36 cellular contexts compared by ENCODE assay signal in the genomic region with DNA sequence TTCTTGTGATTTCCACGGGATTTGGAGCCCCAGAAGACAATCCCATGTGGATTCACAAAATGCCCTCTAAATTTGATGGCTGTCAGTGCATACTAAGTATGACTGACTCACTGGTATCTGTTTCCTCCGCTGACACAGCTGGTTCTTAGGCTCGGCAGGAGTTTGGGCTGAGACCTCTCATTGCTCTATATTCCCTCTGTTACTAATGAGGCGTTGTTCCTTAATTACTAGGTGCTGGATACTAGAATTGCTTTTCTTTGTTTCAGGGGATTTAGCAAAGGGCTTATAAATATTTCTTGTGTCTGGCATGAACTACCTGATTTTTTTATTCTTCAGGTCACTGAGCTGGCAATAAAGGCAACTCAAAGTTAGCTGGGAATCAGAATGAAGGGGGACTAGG. TPM values are rescaled to one million over a fixed set of nuclear protein-coding genes. Genes with fewer than 3 reads are reported as not detected.
"Had no signal": no experiment of that assay in that cellular context is flagged by ENCODE, and none has a peak within 500 bp of the region (broad histone marks: within the 10 kb centered on the region; RNA-seq: fewer than 3 reads in every experiment).

No MANE protein-coding gene starts in this region.

- H3K27ac Mint-ChIP-seq: activated CD4-positive, alpha-beta T cell treated with anti-CD3 and anti-CD28 coated beads for 36 hours; activated CD4-positive, alpha-beta T cell treated with anti-CD3 and anti-CD28 coated beads, Interleukin-2, amount 10 ng/mL, durations not matched to agents 7 days and 5 days; activated naive CD4-positive, alpha-beta T cell treated with anti-CD3 and anti-CD28 coated beads for 36 hours; activated naive CD4-positive, alpha-beta T cell treated with anti-CD3 and anti-CD28 coated beads, Interleukin-2, amount 50 U/mL, for 72 hours; activated T-helper 1 cell treated with anti-CD3 and anti-CD28 coated beads, Interleukin-12 subunit alpha, Interleukin-12 subunit beta, Interleukin-2, Interleukin-4 antibody, amounts not matched to agents 30 ng/mL and 10 ng/mL and 1 ng/mL, durations not matched to agents 14 hours and 24 hours and 36 hours; IgD-negative memory B cell; WTC11 had no signal

- H3K36me3 Mint-ChIP-seq: activated naive CD4-positive, alpha-beta T cell treated with anti-CD3 and anti-CD28 coated beads, Interleukin-2, amount 50 U/mL, for 72 hours; IgD-negative memory B cell; WTC11 had no signal

- DNase-seq: activated CD4-positive, alpha-beta T cell treated with anti-CD3 and anti-CD28 coated beads for 36 hours; activated CD4-positive, alpha-beta T cell treated with anti-CD3 and anti-CD28 coated beads, Interleukin-2, amount 10 ng/mL, durations not matched to agents 7 days and 5 days; activated CD4-positive, alpha-beta T cell treated with anti-CD3 and anti-CD28 coated beads, Interleukin-2, amount 50 U/mL, for 48 hours; activated CD8-positive, alpha-beta memory T cell treated with anti-CD3 and anti-CD28 coated beads, Interleukin-2, amount 50 U/mL, for 4 hours; activated gamma-delta T cell treated with Interleukin-2 at 50 U/mL for 16 hours; activated naive CD4-positive, alpha-beta T cell treated with anti-CD3 and anti-CD28 coated beads for 36 hours; activated T-cell treated with anti-CD3 and anti-CD28 coated beads for 4 hours; activated T-cell treated with anti-CD3 and anti-CD28 coated beads, Interleukin-2, amount 50 U/mL, for 4 hours; adrenal gland; body of pancreas; MM.1S; MV-4-11; NCI-H1092; NCI-H1436; NCI-H187; NCI-H2029 treated with DMSO at 0.1 percent for 48 hours; NCI-H2107; NCI-H2171; NCI-H510A; NCI-H526; NCI-H774; OCI-M1; Right ventricle myocardium superior; SJCRH30; T1000 had no signal

- H3K4me3 ChIP-seq: adrenal gland, body of pancreas, breast epithelium, SJCRH30, SK-N-MC had no signal

- H3K9me3 Mint-ChIP-seq: activated CD4-positive, alpha-beta T cell treated with anti-CD3 and anti-CD28 coated beads, Interleukin-2, amount 10 ng/mL, durations not matched to agents 7 days and 5 days; activated naive CD4-positive, alpha-beta T cell treated with anti-CD3 and anti-CD28 coated beads for 36 hours; activated naive CD4-positive, alpha-beta T cell treated with anti-CD3 and anti-CD28 coated beads, Interleukin-2, amount 50 U/mL, for 72 hours; activated T-cell treated with anti-CD3 and anti-CD28 coated beads, Interleukin-2, amount 50 U/mL, for 4 hours; activated T-helper 1 cell treated with anti-CD3 and anti-CD28 coated beads, Interleukin-12 subunit alpha, Interleukin-12 subunit beta, Interleukin-2, Interleukin-4 antibody, amounts not matched to agents 30 ng/mL and 10 ng/mL and 1 ng/mL, durations not matched to agents 14 hours and 24 hours and 36 hours; IgD-negative memory B cell; WTC11 had no signal

- H3K4me1 Mint-ChIP-seq: activated CD4-positive, alpha-beta T cell treated with anti-CD3 and anti-CD28 coated beads for 36 hours; activated CD4-positive, alpha-beta T cell treated with anti-CD3 and anti-CD28 coated beads, Interleukin-2, amount 10 ng/mL, durations not matched to agents 7 days and 5 days; IgD-negative memory B cell had no signal

- H3K4me3 Mint-ChIP-seq: activated CD4-positive, alpha-beta T cell treated with anti-CD3 and anti-CD28 coated beads for 36 hours; activated CD4-positive, alpha-beta T cell treated with anti-CD3 and anti-CD28 coated beads, Interleukin-2, amount 10 ng/mL, durations not matched to agents 7 days and 5 days; activated naive CD4-positive, alpha-beta T cell treated with anti-CD3 and anti-CD28 coated beads for 36 hours; activated T-cell treated with anti-CD3 and anti-CD28 coated beads, Interleukin-2, amount 50 U/mL, for 4 hours; activated T-helper 1 cell treated with anti-CD3 and anti-CD28 coated beads, Interleukin-12 subunit alpha, Interleukin-12 subunit beta, Interleukin-2, Interleukin-4 antibody, amounts not matched to agents 30 ng/mL and 10 ng/mL and 1 ng/mL, durations not matched to agents 14 hours and 24 hours and 36 hours; IgD-negative memory B cell; WTC11 had no signal

RNA-seq across cellular contexts. Expression of a gene that starts 53.2 kb away (rescaled TPM):
- total RNA-seq: activated naive CD4-positive, alpha-beta T cell treated with anti-CD3 and anti-CD28 coated beads for 36 hours; activated naive CD4-positive, alpha-beta T cell treated with anti-CD3 and anti-CD28 coated beads, Interleukin-2, amount 50 U/mL, for 72 hours; activated T-helper 1 cell treated with anti-CD3 and anti-CD28 coated beads, Interleukin-12 subunit alpha, Interleukin-12 subunit beta, Interleukin-2, Interleukin-4 antibody, amounts not matched to agents 30 ng/mL and 10 ng/mL and 1 ng/mL, durations not matched to agents 14 hours and 24 hours and 36 hours; LHCN-M2; SJCRH30; T-helper 1 cell treated with Interleukin-12 subunit alpha and Interleukin-12 subunit beta and Interleukin-4 antibody, amounts not matched to agents 30 ng/mL and 1 ng/mL, for 36 hours; T-helper 2 cell treated with Interferon-gamma antibody and Interleukin-4, amounts not matched to agents 100 ng/mL and 5 ng/mL, for 36 hours had no signal

RNA-seq across cellular contexts. Expression of a gene that starts 54.1 kb away (rescaled TPM):
- total RNA-seq: activated CD4-positive, alpha-beta T cell treated with anti-CD3 and anti-CD28 coated beads for 36 hours; activated CD4-positive, alpha-beta T cell treated with anti-CD3 and anti-CD28 coated beads, Interleukin-2, amount 10 ng/mL, durations not matched to agents 7 days and 5 days; activated naive CD4-positive, alpha-beta T cell treated with anti-CD3 and anti-CD28 coated beads for 36 hours; activated naive CD4-positive, alpha-beta T cell treated with anti-CD3 and anti-CD28 coated beads, Interleukin-2, amount 50 U/mL, for 72 hours; activated T-cell treated with anti-CD3 and anti-CD28 coated beads, Interleukin-2, amount 50 U/mL, for 4 hours; activated T-helper 1 cell treated with anti-CD3 and anti-CD28 coated beads, Interleukin-12 subunit alpha, Interleukin-12 subunit beta, Interleukin-2, Interleukin-4 antibody, amounts not matched to agents 30 ng/mL and 10 ng/mL and 1 ng/mL, durations not matched to agents 14 hours and 24 hours and 36 hours; adrenal gland; astrocyte; body of pancreas; cardiac septum; Right ventricle myocardium superior; SJCRH30; T-helper 1 cell treated with Interleukin-12 subunit alpha and Interleukin-12 subunit beta and Interleukin-4 antibody, amounts not matched to agents 30 ng/mL and 1 ng/mL, for 36 hours; T-helper 2 cell treated with Interferon-gamma antibody and Interleukin-4, amounts not matched to agents 100 ng/mL and 5 ng/mL, for 36 hours; WTC11 had no signal
